Comparison of ENCODE assay signal across 24 cellular contexts in the genomic region with DNA sequence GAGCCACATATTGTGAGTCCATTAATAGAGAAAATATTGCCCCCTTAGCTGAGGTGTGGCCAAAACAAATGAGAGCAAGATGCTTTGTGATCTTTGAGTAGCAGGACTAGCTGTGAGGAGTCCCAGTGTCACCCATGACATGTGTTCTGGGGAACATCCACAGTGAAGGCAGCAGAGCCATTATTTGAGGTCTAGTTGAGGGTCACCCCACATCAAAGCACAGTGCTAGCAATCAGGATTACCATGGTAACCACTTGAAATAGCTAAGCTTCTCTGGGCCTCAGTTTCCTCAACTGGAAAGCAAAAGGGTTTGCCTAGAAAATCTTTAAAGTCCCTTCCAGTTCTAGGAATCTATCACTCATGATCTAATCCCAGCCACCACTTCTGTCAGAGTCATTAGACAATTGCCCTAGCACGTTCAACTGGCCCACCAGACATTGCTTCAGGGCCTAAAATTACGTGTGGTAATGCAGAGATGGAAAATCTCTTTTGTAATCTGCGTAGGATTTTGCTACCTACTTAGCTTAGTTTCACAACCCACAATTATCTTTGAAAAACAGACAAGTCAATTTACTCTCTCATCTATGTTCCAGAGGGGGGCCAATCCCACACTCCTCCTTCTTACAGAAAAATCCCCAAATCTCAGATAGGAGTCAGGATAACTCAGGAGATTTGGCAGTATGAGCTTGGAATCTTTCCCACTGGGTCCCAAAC.
DNase-seq lines count a peak whose midpoint lies in the region; ATAC-seq, FAIRE-seq and TF ChIP-seq lines count a peak whose summit lies in the region.
"Had no signal": no experiment of that assay in that cellular context is flagged by ENCODE, and none has a peak within 500 bp of the region (broad histone marks: within the 10 kb centered on the region; RNA-seq: fewer than 3 reads in every experiment).

No MANE protein-coding gene starts in this region.

- DNase-seq in activated naive CD4-positive, alpha-beta T cell treated with Interleukin-2 at 50 U/mL for 16 hours = no peak
- DNase-seq in T-cell (no peak), epithelial cell of esophagus (ENCODE audit: low read depth) (peak; percentile 79), dermis blood vessel endothelial cell (no peak), frontal cortex (ENCODE audit: low spot score in 2 of 2) (no peak)
- no peak for DNase-seq in stimulated activated effector memory CD8-positive, alpha-beta T cell treated with anti-CD3 and anti-CD28 coated beads, Interleukin-12 subunit alpha, Interleukin-12 subunit beta, amount 100 ng/mL, for 72 hours (ENCODE audit: low spot score in 2 of 2)
- DNase-seq: activated effector memory CD4-positive, alpha-beta T cell treated with Interleukin-2 at 50 U/mL for 16 hours; central memory CD4-positive, alpha-beta T cell; hypothalamus; NCI-H1694 treated with DMSO at 0.1 percent for 48 hours; NCI-H2171 treated with DMSO at 0.1 percent for 48 hours; NCI-H774; OCI-M1; psoas muscle; SHP77; stimulated activated CD4-positive, alpha-beta T cell treated with anti-CD3 and anti-CD28 coated beads, Interleukin-2, amount 100 ng/mL, for 24 hours; stomach; SW 1271; upper lobe of right lung had no signal

- H3K27me3 Mint-ChIP-seq in activated naive CD4-positive, alpha-beta T cell treated with anti-CD3 and anti-CD28 coated beads, Interleukin-2, amount 50 U/mL, for 24 hours = no peaks in the 10 kb centered on the region
- H3K27me3 Mint-ChIP-seq in T-cell = peaks cover 0 to 6% of the 10 kb centered on the region in 2 donors

- POLR2A ChIA-PET in T-cell (lab: Charles Lee) = no interaction called here

- no peak for ATAC-seq in T-cell (replicated peaks in 1 of 4)
- peak; percentile 57 for ATAC-seq in stimulated activated effector memory CD8-positive, alpha-beta T cell treated with anti-CD3 and anti-CD28 coated beads, Interleukin-12 subunit alpha, Interleukin-12 subunit beta, amount 100 ng/mL, for 72 hours
- ATAC-seq in HG02840 (IDR thresholded peaks at IDR 0.05; ENCODE audit: low FRiP score, unreplicated experiment) = no peak
- ATAC-seq: A549, gastroesophageal sphincter, psoas muscle, upper lobe of right lung had no signal

- H3K4me3 ChIP-seq in epithelial cell of esophagus (ENCODE audit: low read length) = no peak overlapping the region
- H3K4me3 ChIP-seq: A549, gastroesophageal sphincter, psoas muscle, stomach, upper lobe of right lung had no signal

- no peak overlapping the region for H3K27ac Mint-ChIP-seq in activated naive CD4-positive, alpha-beta T cell treated with anti-CD3 and anti-CD28 coated beads, Interleukin-2, amount 50 U/mL, for 24 hours
- H3K27ac Mint-ChIP-seq in T-cell = peak overlapping the region; percentile 11 to 29
- peak overlapping the region; percentile 13 for H3K27ac Mint-ChIP-seq in stimulated activated effector memory CD8-positive, alpha-beta T cell treated with anti-CD3 and anti-CD28 coated beads, Interleukin-12 subunit alpha, Interleukin-12 subunit beta, amount 100 ng/mL, for 72 hours

- peaks cover 3% of the 10 kb centered on the region for H3K36me3 Mint-ChIP-seq in activated naive CD4-positive, alpha-beta T cell treated with anti-CD3 and anti-CD28 coated beads, Interleukin-2, amount 50 U/mL, for 24 hours
- H3K36me3 Mint-ChIP-seq in T-cell = no peaks in the 10 kb centered on the region
- H3K36me3 Mint-ChIP-seq in stimulated activated effector memory CD8-positive, alpha-beta T cell treated with anti-CD3 and anti-CD28 coated beads, Interleukin-12 subunit alpha, Interleukin-12 subunit beta, amount 100 ng/mL, for 72 hours = peaks cover 4% of the 10 kb centered on the region

- peak overlapping the region; percentile 0 for H3K4me3 Mint-ChIP-seq in activated naive CD4-positive, alpha-beta T cell treated with anti-CD3 and anti-CD28 coated beads, Interleukin-2, amount 50 U/mL, for 24 hours
- H3K4me3 Mint-ChIP-seq in T-cell = no peak overlapping the region
- H3K4me3 Mint-ChIP-seq in stimulated activated effector memory CD8-positive, alpha-beta T cell treated with anti-CD3 and anti-CD28 coated beads, Interleukin-12 subunit alpha, Interleukin-12 subunit beta, amount 100 ng/mL, for 72 hours = peak overlapping the region; percentile 9

- peaks cover 10% of the 10 kb centered on the region for H3K9me3 Mint-ChIP-seq in activated naive CD4-positive, alpha-beta T cell treated with anti-CD3 and anti-CD28 coated beads, Interleukin-2, amount 50 U/mL, for 24 hours
- peaks cover 0 to 3% (median 0%) of the 10 kb centered on the region in 3 donors for H3K9me3 Mint-ChIP-seq in T-cell
- H3K9me3 Mint-ChIP-seq in stimulated activated effector memory CD8-positive, alpha-beta T cell treated with anti-CD3 and anti-CD28 coated beads, Interleukin-12 subunit alpha, Interleukin-12 subunit beta, amount 100 ng/mL, for 72 hours = peaks cover 7% of the 10 kb centered on the region

- CTCF ChIA-PET in T-cell (lab: Charles Lee) = no interaction called here

- no peak for TF ChIP-seq CTCF in epithelial cell of esophagus (IDR thresholded peaks at IDR 0.05; ENCODE audit: insufficient read depth, low read depth, low read length, missing control alignments)

- FAIRE-seq in frontal cortex (lab: Jason Lieb, UNC) = no peak
- FAIRE-seq: A549, GM19239 had no signal

- peaks cover 49% of the 10 kb centered on the region for H3K4me1 Mint-ChIP-seq in activated naive CD4-positive, alpha-beta T cell treated with anti-CD3 and anti-CD28 coated beads, Interleukin-2, amount 50 U/mL, for 24 hours
- peaks cover 8 to 41% (median 16%) of the 10 kb centered on the region in 3 donors for H3K4me1 Mint-ChIP-seq in T-cell
- peaks cover 11% of the 10 kb centered on the region for H3K4me1 Mint-ChIP-seq in stimulated activated effector memory CD8-positive, alpha-beta T cell treated with anti-CD3 and anti-CD28 coated beads, Interleukin-12 subunit alpha, Interleukin-12 subunit beta, amount 100 ng/mL, for 72 hours

Comparison
In these comparisons a context has a peak if more than half of its experiments do, and no peak if none do; other contexts are left out.
1. H3K4me3 Mint-ChIP-seq: peak in activated naive CD4-positive, alpha-beta T cell treated with anti-CD3 and anti-CD28 coated beads, Interleukin-2, amount 50 U/mL, for 24 hours (single experiment) and stimulated activated effector memory CD8-positive, alpha-beta T cell treated with anti-CD3 and anti-CD28 coated beads, Interleukin-12 subunit alpha, Interleukin-12 subunit beta, amount 100 ng/mL, for 72 hours (single experiment); none in T-cell (0 of 3).